23 cellular contexts compared by ENCODE assay signal in the genomic region with DNA sequence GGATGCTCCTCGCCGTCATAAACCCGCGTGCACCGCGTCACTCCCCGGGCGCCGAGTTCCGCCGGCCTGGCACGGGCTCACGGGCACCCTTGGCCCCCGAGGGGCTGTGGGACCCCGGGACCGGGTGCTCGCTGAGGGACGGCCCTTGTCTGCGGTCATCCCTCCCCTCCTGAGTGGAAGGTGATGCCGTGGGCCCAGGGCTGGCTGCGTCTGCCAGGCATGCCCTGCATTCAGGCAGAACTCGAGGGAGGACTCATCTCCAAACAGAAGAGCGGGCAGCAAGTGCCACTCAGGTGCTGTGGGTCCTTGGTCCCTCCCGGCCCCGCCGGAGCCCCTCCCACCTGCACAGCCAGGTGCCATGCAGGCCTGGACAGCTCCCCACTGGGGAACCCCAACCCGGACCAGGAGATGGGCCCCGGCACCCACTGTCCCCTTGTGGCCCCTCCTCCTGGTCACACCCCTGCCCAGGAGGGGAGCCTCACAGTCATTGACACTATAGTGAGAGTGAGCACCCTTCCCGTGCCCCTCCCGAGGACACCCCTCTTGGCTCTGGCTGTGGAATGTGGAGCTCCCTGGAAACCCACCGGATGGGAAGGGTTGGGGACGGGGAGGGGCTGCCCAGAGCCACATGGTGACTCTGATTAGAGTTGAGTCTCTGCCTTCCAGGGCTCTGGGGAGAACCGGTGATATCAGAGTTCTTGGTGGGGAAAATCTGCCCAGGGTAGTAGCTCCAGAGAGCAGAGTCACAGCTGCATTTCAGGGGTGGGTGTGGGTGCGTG.
"Had no signal": no experiment of that assay in that cellular context is flagged by ENCODE, and none has a peak within 500 bp of the region (broad histone marks: within the 10 kb centered on the region; RNA-seq: fewer than 3 reads in every experiment).

No MANE protein-coding gene starts in this region.

- H3K36me3 ChIP-seq: left lung, sigmoid colon, vagina had no signal

- H3K27ac ChIP-seq: left lung, sigmoid colon, testis, vagina, VCaP had no signal

- H3K27me3 ChIP-seq: testis had no signal

- H3K4me2 ChIP-seq: smooth muscle cell had no signal

- H3K9me3 ChIP-seq: left lung, sigmoid colon, testis, vagina had no signal

- FAIRE-seq: frontal cortex had no signal

- H3K4me3 ChIP-seq: left lung, sigmoid colon, smooth muscle cell, testis, vagina had no signal

- ATAC-seq: activated CD4-positive, CD25-positive, alpha-beta regulatory T cell treated with anti-CD3 and anti-CD28 coated beads, Interleukin-2, amount 50 U/mL, for 24 hours; activated CD8-positive, alpha-beta T cell treated with anti-CD3 and anti-CD28 coated beads, Interleukin-2, amount 10 ng/mL, durations not matched to agents 7 days and 5 days; activated naive CD8-positive, alpha-beta T cell treated with anti-CD3 and anti-CD28 coated beads, Interleukin-2, amount 50 U/mL, for 24 hours; left lung; T-cell had no signal

- DNase-seq: activated CD4-positive, alpha-beta T cell treated with anti-CD3 and anti-CD28 coated beads, Interleukin-2, amount 50 U/mL, for 1 hour; activated CD8-positive, alpha-beta T cell treated with anti-CD3 and anti-CD28 coated beads, Interleukin-2, amount 10 ng/mL, durations not matched to agents 7 days and 5 days; activated gamma-delta T cell; activated naive CD4-positive, alpha-beta T cell treated with anti-CD3 and anti-CD28 coated beads, Interleukin-2, amount 50 U/mL, for 16 hours; activated naive CD8-positive, alpha-beta T cell treated with anti-CD3 and anti-CD28 coated beads, Interleukin-2, amount 50 U/mL, for 24 hours; caudate nucleus; dermis blood vessel endothelial cell; effector CD8-positive, alpha-beta T cell; erythroblast; occipital lobe; sigmoid colon; stimulated activated CD4-positive, alpha-beta T cell treated with anti-CD3 and anti-CD28 coated beads, Interleukin-2, amount 100 ng/mL, for 48 hours; stimulated activated CD8-positive, alpha-beta memory T cell treated with anti-CD3 and anti-CD28 coated beads, Interleukin-4, amount 100 ng/mL, for 48 hours; stimulated activated naive CD4-positive, alpha-beta T cell; T-cell; testis; trophoblast cell had no signal
